25 cellular contexts compared by ENCODE assay signal in genomic region chr7:143388051-143388450, GRCh38. TPM values are rescaled to one million over a fixed set of nuclear protein-coding genes. Genes with fewer than 3 reads are reported as not detected.
DNase-seq lines count a peak whose midpoint lies in the region; ATAC-seq, FAIRE-seq and TF ChIP-seq lines count a peak whose summit lies in the region.
"Had no signal": no experiment of that assay in that cellular context is flagged by ENCODE, and none has a peak within 500 bp of the region (broad histone marks: within the 10 kb centered on the region; RNA-seq: fewer than 3 reads in every experiment).

No MANE protein-coding gene starts in this region.

- H3K4me2 ChIP-seq in astrocyte (ENCODE audit: low read length), result peak overlapping the region; percentile 97

- H3K27me3 ChIP-seq in left ventricle myocardium inferior (ENCODE audit: low read depth) (no peaks in the 10 kb centered on the region), heart left ventricle (no peaks in the 10 kb centered on the region), astrocyte (ENCODE audit: insufficient read depth, low read length) (no peaks in the 10 kb centered on the region), neutrophil (no peaks in the 10 kb centered on the region)
- H3K27me3 ChIP-seq: colonic mucosa, vagina had no signal

- H3K27ac ChIP-seq in left ventricle myocardium inferior (replicated peaks) (peak overlapping the region; percentile 99), heart left ventricle (peak overlapping the region in 1 of 12 donors; percentile 99), astrocyte (ENCODE audit: low read depth, low read length) (no peak overlapping the region), neutrophil (peak overlapping the region; percentile 97)
- H3K27ac ChIP-seq: colonic mucosa, vagina, WERI-Rb-1 had no signal

- no peak overlapping the region for H3K9ac ChIP-seq in astrocyte (ENCODE audit: low read length)

- peaks cover 91% of the 10 kb centered on the region for H3K4me1 ChIP-seq in left ventricle myocardium inferior
- peaks cover 10 to 97% (median 67%) of the 10 kb centered on the region in 12 donors for H3K4me1 ChIP-seq in heart left ventricle
- peaks cover 69% of the 10 kb centered on the region for H3K4me1 ChIP-seq in astrocyte (ENCODE audit: insufficient read depth, low read length)
- peaks cover 58 to 68% of the 10 kb centered on the region in 2 experiments for H3K4me1 ChIP-seq in neutrophil (ENCODE audit: control insufficient read depth in 1 of 2, insufficient read depth in 1 of 2, low read depth in 1 of 2, low read length in 1 of 2)

- TF ChIP-seq POLR2A in heart left ventricle (IDR thresholded peaks at IDR 0.05), result no peak

- no peaks in the 10 kb centered on the region for H3K27me3 Mint-ChIP-seq in astrocyte (ENCODE audit: low read depth, unreplicated experiment)

- no peak overlapping the region for H3K4me3 Mint-ChIP-seq in astrocyte (ENCODE audit: unreplicated experiment)

- H3K36me3 Mint-ChIP-seq in astrocyte (ENCODE audit: low read depth, unreplicated experiment), result peaks cover 25% of the 10 kb centered on the region

- H2AFZ ChIP-seq in astrocyte (ENCODE audit: low read depth, low read length), result no peak overlapping the region

- no peaks in the 10 kb centered on the region for H3K9me3 ChIP-seq in left ventricle myocardium inferior (replicated peaks)
- H3K9me3 ChIP-seq in heart left ventricle, result no peaks in the 10 kb centered on the region
- H3K9me3 ChIP-seq in astrocyte (ENCODE audit: insufficient read depth, low read depth, low read length), result no peaks in the 10 kb centered on the region
- peaks cover 2% of the 10 kb centered on the region for H3K9me3 ChIP-seq in neutrophil
- H3K9me3 ChIP-seq: colonic mucosa, vagina had no signal

- intact Hi-C loops in left ventricle myocardium inferior (cut with micrococcal nuclease) (no loop called here), heart left ventricle (cut with DNase I) (loop anchor here in 2 of 10 donors (10.0 kb wide), 2 partner anchors 103 to 517 kb away; partner anchors contain the start of genes CASP2 (in 2 of the 2), TMEM139 (in 2 of the 2) and TCAF1 (in 1 of the 2))

- no peak for FAIRE-seq in astrocyte (lab: Jason Lieb, UNC)
- FAIRE-seq: GM12891, HepG2 had no signal

- DNase-seq in left ventricle myocardium inferior, result no peak
- no peak for DNase-seq in heart left ventricle
- no peak for DNase-seq in astrocyte (ENCODE audit: low read depth)
- DNase-seq in germinal center (ENCODE audit: low spot score), result no peak
- no peak for DNase-seq in NAMALWA (ENCODE audit: low spot score)
- DNase-seq in HUDEP-2 (lab: John Stamatoyannopoulos, UW; ENCODE audit: unreplicated experiment in 76 of 76), result no peak
- DNase-seq in NCI-H2029 (lab: John Stamatoyannopoulos, UW), result no peak
- DNase-seq: activated CD4-positive, alpha-beta T cell treated with anti-CD3 and anti-CD28 coated beads, Interleukin-2, amount 50 U/mL, for 48 hours; activated gamma-delta T cell treated with Interleukin-2 at 50 U/mL for 16 hours; colonic mucosa; NCI-H1048; NCI-H1930; NCI-H226; NCI-H774; nucleus accumbens; stimulated activated CD4-positive, alpha-beta T cell treated with anti-CD3 and anti-CD28 coated beads, Interleukin-2, amount 100 ng/mL, for 24 hours had no signal

- TF ChIP-seq CTCF in left ventricle myocardium inferior (IDR thresholded peaks at IDR 0.05; ENCODE audit: borderline replicate concordance) (no peak), heart left ventricle (IDR thresholded peaks at IDR 0.05) (no peak), astrocyte (IDR thresholded peaks at IDR 0.05; ENCODE audit: insufficient read depth, low read depth, low read length) (no peak), neutrophil (IDR thresholded peaks at IDR 0.05) (no peak)

- H3K4me3 ChIP-seq in left ventricle myocardium inferior (no peak overlapping the region), heart left ventricle (no peak overlapping the region), astrocyte (ENCODE audit: insufficient read depth, low read depth, low read length) (no peak overlapping the region), neutrophil (ENCODE audit: low read depth in 1 of 2, low read length in 1 of 2) (no peak overlapping the region)
- H3K4me3 ChIP-seq: colonic mucosa, skin epidermis, vagina had no signal

- peaks cover 100% of the 10 kb centered on the region for H4K20me1 ChIP-seq in astrocyte (ENCODE audit: insufficient read depth, low read length)

- peaks cover 35% of the 10 kb centered on the region for H3K4me1 Mint-ChIP-seq in astrocyte (ENCODE audit: low read depth, unreplicated experiment)

- no peak for ATAC-seq in heart left ventricle

- peak overlapping the region; percentile 55 for H3K27ac Mint-ChIP-seq in astrocyte (ENCODE audit: unreplicated experiment)

- H3K36me3 ChIP-seq in left ventricle myocardium inferior, result peaks cover 52% of the 10 kb centered on the region
- peaks cover 0 to 73% (median 46%) of the 10 kb centered on the region in 9 donors for H3K36me3 ChIP-seq in heart left ventricle
- peaks cover 69% of the 10 kb centered on the region for H3K36me3 ChIP-seq in astrocyte (ENCODE audit: insufficient read depth, low read length)
- H3K36me3 ChIP-seq in neutrophil, result peaks cover 100% of the 10 kb centered on the region
- H3K36me3 ChIP-seq: colonic mucosa had no signal

- peaks cover 77% of the 10 kb centered on the region for H3K79me2 ChIP-seq in astrocyte (ENCODE audit: insufficient read depth, low read length)

- 76 to 89% (median 82%) methylated on average over 8 to 10 of the region's 10 CpGs for WGBS in heart left ventricle, 4 donors

- H3K9me3 Mint-ChIP-seq in astrocyte (ENCODE audit: unreplicated experiment), result peaks cover 4% of the 10 kb centered on the region

RNA-seq across cellular contexts. Expression of gene ZYX, which starts 6.9 kb away (rescaled TPM):
- total RNA-seq in left ventricle myocardium inferior, result 68.4 TPM
- total RNA-seq in heart left ventricle, result 100 to 1,000 TPM in 4 of 9 donors, 10 to 100 TPM in 5; 59.6 to 217 (median 79.4) TPM
- polyA plus RNA-seq in heart left ventricle, result 100 to 1,000 TPM in 1 of 2 donors, 10 to 100 TPM in 1; 55.9 to 156 TPM
- total RNA-seq in astrocyte, result 477 and 523 TPM in 2 replicates

RNA-seq across cellular contexts. Expression of gene EPHA1, which starts 20.6 kb away (rescaled TPM):
- total RNA-seq in left ventricle myocardium inferior (not detected), heart left ventricle (under 1 TPM in 3 of 9 donors, not detected in 6; 0.06 to 0.51 (median 0.48) TPM), astrocyte (0.96 and 2.6 TPM in 2 replicates)
- under 1 TPM in 1 of 2 donors, not detected in 1; 0.04 TPM for polyA plus RNA-seq in heart left ventricle
- total RNA-seq: LHCN-M2 had no signal

RNA-seq across cellular contexts. Expression of gene FAM131B, which starts 25.5 kb away (rescaled TPM):
- total RNA-seq in left ventricle myocardium inferior (0.47 TPM), heart left ventricle (under 1 TPM; 0.15 to 0.79 (median 0.42) TPM), astrocyte (7.6 and 8.0 TPM in 2 replicates)
- polyA plus RNA-seq in heart left ventricle, result under 1 TPM; 0.19 to 0.25 TPM
- polyA plus RNA-seq: HepG2 had no signal

RNA-seq across cellular contexts. Expression of gene TAS2R60, which starts 55.2 kb away (rescaled TPM):
- total RNA-seq in left ventricle myocardium inferior (not detected), heart left ventricle (not detected), astrocyte (not detected in 2 replicates)
- not detected for polyA plus RNA-seq in heart left ventricle
- total RNA-seq: colonic mucosa, HepG2, LHCN-M2, pulmonary artery endothelial cell, vagina had no signal
- polyA plus RNA-seq: adipose tissue, HepG2 had no signal
